Comparison of ENCODE assay signal across 2 cellular contexts in genomic region chr18:11866764-11867163, GRCh38.
TF ChIP-seq lines count a peak whose summit lies in the region.

No MANE protein-coding gene starts in this region.

TF ChIP-seq in GM23338, 12 proteins besides CTCF, POLR2A, EP300 and RAD21:
- no peak for TF ChIP-seq ZNF462 (CRISPR knock-in tag; IDR thresholded peaks at IDR 0.05)

TF ChIP-seq in H1, 55 proteins besides CTCF, POLR2A, EP300 and RAD21:
- TF ChIP-seq CBX5 (IDR thresholded peaks at IDR 0.05; ENCODE audit: low read depth, low read length): no peak
TF ChIP-seq in H1: peak in this region for 0.
